In the genomic region with DNA sequence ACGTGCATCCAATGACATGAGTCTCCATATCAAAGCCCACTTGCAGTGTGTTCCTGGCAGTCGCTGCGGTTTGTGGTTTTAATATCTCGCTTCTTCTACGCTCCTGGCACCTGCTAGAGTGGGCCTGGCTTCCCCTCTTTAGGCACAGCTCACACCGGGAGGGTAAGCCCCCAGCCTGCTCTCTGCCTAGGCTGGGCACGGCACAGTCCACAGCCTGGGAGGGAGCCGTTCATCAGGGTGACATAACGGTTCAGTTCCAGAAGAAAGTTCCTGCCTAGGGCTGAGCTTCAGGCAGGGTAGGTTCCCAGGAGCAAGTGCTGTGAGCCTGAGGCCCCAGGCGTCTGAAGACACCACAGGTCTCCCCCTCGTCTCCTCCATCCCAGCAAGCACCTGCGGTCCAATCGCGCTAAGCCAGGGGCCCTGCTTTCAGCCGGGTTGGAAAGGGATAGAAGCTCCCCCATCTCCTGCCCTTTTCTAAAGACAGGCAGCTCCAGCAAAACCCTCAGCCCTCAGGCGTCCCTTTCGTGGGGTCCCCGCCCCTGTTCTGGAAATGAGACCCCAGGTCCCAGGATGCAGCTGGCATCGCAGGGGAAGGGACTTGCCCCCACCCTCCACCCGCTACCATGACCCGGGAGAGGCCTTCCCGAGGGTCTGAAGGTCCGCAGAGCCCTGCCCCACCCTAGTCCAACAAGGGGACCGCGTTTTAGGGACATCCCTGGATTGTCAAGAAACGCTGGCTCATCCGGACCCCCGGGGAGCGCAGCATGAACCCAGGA, we compare ENCODE assay signal across 7 cellular contexts.
A peak's percentile ranks its signal among the peaks of the same experiment; 100 is the strongest.
DNase-seq lines count a peak whose midpoint lies in the region; ATAC-seq and TF ChIP-seq lines count a peak whose summit lies in the region.

No MANE protein-coding gene starts in this region.

- H3K27ac Mint-ChIP-seq in progenitor cell of endocrine pancreas: no peak overlapping the region

- ATAC-seq in sciatic nerve (peak; percentile 56), GM18505 (IDR thresholded peaks at IDR 0.05; ENCODE audit: unreplicated experiment) (no peak), HG02610 (IDR thresholded peaks at IDR 0.05; ENCODE audit: unreplicated experiment) (no peak)

- intact Hi-C loops in sciatic nerve (cut with DNase I): no loop called here

- H2AFZ ChIP-seq in hepatocyte: no peak overlapping the region

- H3K4me1 Mint-ChIP-seq in progenitor cell of endocrine pancreas (ENCODE audit: low read depth): peaks cover 5% of the 10 kb centered on the region

- 61% methylated on average over 23 of the region's 29 CpGs for WGBS in hepatocyte (ENCODE audit: low lambda C conversion rate, missing lambda C conversion rate)

- H3K36me3 ChIP-seq in H7 (replicated peaks; ENCODE audit: control insufficient read depth, insufficient read depth, low read length) (no peaks in the 10 kb centered on the region), hepatocyte (replicated peaks; ENCODE audit: insufficient read depth, low read depth) (no peaks in the 10 kb centered on the region)

- peak; percentile 69 for DNase-seq in H7
- peak; percentile 53 for DNase-seq in OCI-M1 (lab: John Stamatoyannopoulos, UW)
- no peak for DNase-seq in hepatocyte (ENCODE audit: low spot score)
- DNase-seq in sciatic nerve (ENCODE audit: low spot score): no peak
- DNase-seq in progenitor cell of endocrine pancreas (ENCODE audit: low spot score, unreplicated experiment): no peak

- no peaks in the 10 kb centered on the region for H3K9me3 ChIP-seq in hepatocyte (ENCODE audit: low read depth)

- peaks cover 61% of the 10 kb centered on the region for H3K27me3 Mint-ChIP-seq in progenitor cell of endocrine pancreas

- no peak for TF ChIP-seq POLR2A in GM18505 (IDR thresholded peaks at IDR 0.05; ENCODE audit: borderline replicate concordance, extremely low read depth, insufficient read depth, insufficient read length)

- H3K27ac ChIP-seq in hepatocyte: no peak overlapping the region

- no peaks in the 10 kb centered on the region for H3K9me3 Mint-ChIP-seq in progenitor cell of endocrine pancreas (ENCODE audit: low read depth)

- H3K27me3 ChIP-seq in H7 (ENCODE audit: control insufficient read depth, insufficient read depth, low read length): peaks cover 12% of the 10 kb centered on the region
- peaks cover 33% of the 10 kb centered on the region for H3K27me3 ChIP-seq in hepatocyte

- no peaks in the 10 kb centered on the region for H3K36me3 Mint-ChIP-seq in progenitor cell of endocrine pancreas (ENCODE audit: insufficient read depth)

- no peaks in the 10 kb centered on the region for H3K4me1 ChIP-seq in hepatocyte (ENCODE audit: insufficient read depth)

- no peaks in the 10 kb centered on the region for H3K79me2 ChIP-seq in hepatocyte

- no peaks in the 10 kb centered on the region for H4K20me1 ChIP-seq in hepatocyte (ENCODE audit: insufficient read depth, poor library complexity, severe bottlenecking)

- peak overlapping the region; percentile 15; the same call in 1 of the 2 replicates for H3K4me3 ChIP-seq in H7 (ENCODE audit: insufficient read depth, low read depth, low read length)
- no peak overlapping the region for H3K4me3 ChIP-seq in hepatocyte

- H3K4me3 Mint-ChIP-seq in progenitor cell of endocrine pancreas (ENCODE audit: low read depth): no peak overlapping the region

- H3K4me2 ChIP-seq in hepatocyte: peak overlapping the region; percentile 76

- H3K9me2 ChIP-seq in hepatocyte (replicated peaks; ENCODE audit: insufficient read depth): no peaks in the 10 kb centered on the region

- TF ChIP-seq CTCF in hepatocyte (IDR thresholded peaks at IDR 0.05; ENCODE audit: poor library complexity) (no peak), progenitor cell of endocrine pancreas (IDR thresholded peaks at IDR 0.05; ENCODE audit: unreplicated experiment) (no peak)

Comparison
In these comparisons a context has a peak if more than half of its experiments do, and no peak if none do; other contexts are left out.
1. DNase-seq: peak in H7 (single experiment) and OCI-M1 (single experiment); none in hepatocyte (single experiment), sciatic nerve (single experiment) and progenitor cell of endocrine pancreas (single experiment).